9 cellular contexts compared by ENCODE assay signal in genomic region chrX:15988661-15989603, GRCh38.
A peak's percentile ranks its signal among the peaks of the same experiment; 100 is the strongest.
DNase-seq lines count a peak whose midpoint lies in the region; ATAC-seq and TF ChIP-seq lines count a peak whose summit lies in the region.
"Had no signal": no experiment of that assay in that cellular context is flagged by ENCODE, and none has a peak within 500 bp of the region (broad histone marks: within the 10 kb centered on the region; RNA-seq: fewer than 3 reads in every experiment).

No MANE protein-coding gene starts in this region.

- H3K27ac ChIP-seq in heart left ventricle = peak overlapping the region; percentile 34 to 79 (median 54)
- H3K27ac ChIP-seq in right atrium auricular region = peak overlapping the region in 1 of 2 donors; percentile 38
- peak overlapping the region; percentile 57 for H3K27ac ChIP-seq in RWPE2 (ENCODE audit: poor library complexity, severe bottlenecking)
- H3K27ac ChIP-seq in gastroesophageal sphincter = peak overlapping the region in 3 of 4 donors; percentile 7 to 51 (median 31)
- peak overlapping the region; percentile 22 for H3K27ac ChIP-seq in vagina

- H3K9me3 Mint-ChIP-seq in stimulated activated effector memory CD8-positive, alpha-beta T cell treated with anti-CD3 and anti-CD28 coated beads, Interleukin-12 subunit alpha, Interleukin-12 subunit beta, amount 100 ng/mL, for 72 hours = no peaks in the 10 kb centered on the region

- TF ChIP-seq CTCF in heart left ventricle (IDR thresholded peaks at IDR 0.05) = no peak
- no peak for TF ChIP-seq CTCF in right atrium auricular region (IDR thresholded peaks at IDR 0.05)
- TF ChIP-seq CTCF in RWPE2 (IDR thresholded peaks at IDR 0.05; ENCODE audit: poor library complexity, severe bottlenecking) = no peak
- no peak for TF ChIP-seq CTCF in gastroesophageal sphincter (IDR thresholded peaks at IDR 0.05)
- TF ChIP-seq CTCF in vagina (IDR thresholded peaks at IDR 0.05) = no peak

- TF ChIP-seq POLR2A in heart left ventricle (IDR thresholded peaks at IDR 0.05) (no peak), gastroesophageal sphincter (IDR thresholded peaks at IDR 0.05) (no peak), vagina (IDR thresholded peaks at IDR 0.05) (no peak)

- no peak for TF ChIP-seq EP300 in gastroesophageal sphincter (IDR thresholded peaks at IDR 0.05)

- H3K4me3 ChIP-seq in heart left ventricle (no peak overlapping the region), right atrium auricular region (no peak overlapping the region), RWPE2 (ENCODE audit: severe bottlenecking) (no peak overlapping the region), gastroesophageal sphincter (no peak overlapping the region), vagina (no peak overlapping the region)

- peaks cover 7% of the 10 kb centered on the region for H3K4me1 Mint-ChIP-seq in stimulated activated effector memory CD8-positive, alpha-beta T cell treated with anti-CD3 and anti-CD28 coated beads, Interleukin-12 subunit alpha, Interleukin-12 subunit beta, amount 100 ng/mL, for 72 hours
- H3K4me1 Mint-ChIP-seq: CD4-positive, CD25-positive, alpha-beta regulatory T cell had no signal

- no peak overlapping the region for H3K4me3 Mint-ChIP-seq in stimulated activated effector memory CD8-positive, alpha-beta T cell treated with anti-CD3 and anti-CD28 coated beads, Interleukin-12 subunit alpha, Interleukin-12 subunit beta, amount 100 ng/mL, for 72 hours

- 30 to 50% (median 40%) methylated on average over 5 of the region's 5 CpGs for WGBS in heart left ventricle, 4 donors
- 43 to 83% methylated on average over 1 to 5 of the region's 5 CpGs for WGBS in gastroesophageal sphincter (ENCODE audit: low coverage in 1 of 2), 2 donors

- no peaks in the 10 kb centered on the region for H3K36me3 ChIP-seq in heart left ventricle
- H3K36me3 ChIP-seq in right atrium auricular region = no peaks in the 10 kb centered on the region
- H3K36me3 ChIP-seq in RWPE2 (ENCODE audit: low read depth) = no peaks in the 10 kb centered on the region
- H3K36me3 ChIP-seq in gastroesophageal sphincter = no peaks in the 10 kb centered on the region
- no peaks in the 10 kb centered on the region for H3K36me3 ChIP-seq in vagina

- no peak overlapping the region for H3K27ac Mint-ChIP-seq in stimulated activated effector memory CD8-positive, alpha-beta T cell treated with anti-CD3 and anti-CD28 coated beads, Interleukin-12 subunit alpha, Interleukin-12 subunit beta, amount 100 ng/mL, for 72 hours

- H3K27me3 ChIP-seq in heart left ventricle (peaks cover 0 to 23% (median 0%) of the 10 kb centered on the region in 9 donors), right atrium auricular region (no peaks in the 10 kb centered on the region), RWPE2 (ENCODE audit: insufficient read depth, poor library complexity, severe bottlenecking) (no peaks in the 10 kb centered on the region), gastroesophageal sphincter (no peaks in the 10 kb centered on the region), vagina (no peaks in the 10 kb centered on the region)

- H3K4me1 ChIP-seq in heart left ventricle (peaks cover 0 to 8% (median 0%) of the 10 kb centered on the region in 12 donors), right atrium auricular region (peaks cover 0 to 4% of the 10 kb centered on the region in 2 donors), RWPE2 (ENCODE audit: insufficient read depth, poor library complexity, severe bottlenecking) (peaks cover 12% of the 10 kb centered on the region), gastroesophageal sphincter (no peaks in the 10 kb centered on the region), vagina (no peaks in the 10 kb centered on the region)

- DNase-seq in heart left ventricle (peak in 1 of 5 donors; percentile 17), right atrium auricular region (ENCODE audit: low spot score) (no peak), RWPE2 (ENCODE audit: low spot score) (no peak), vagina (ENCODE audit: extremely low spot score in 2 of 2) (no peak)
- no peak for DNase-seq in stimulated activated effector memory CD8-positive, alpha-beta T cell treated with anti-CD3 and anti-CD28 coated beads, Interleukin-12 subunit alpha, Interleukin-12 subunit beta, amount 100 ng/mL, for 72 hours (ENCODE audit: low spot score in 2 of 2)
- no peak for DNase-seq in NK-92 treated with Interleukin-12 subunit alpha and Interleukin-12 subunit beta, amount 100 ng/mL, for 24 hours (lab: John Stamatoyannopoulos, UW)
- DNase-seq: CD4-positive, CD25-positive, alpha-beta regulatory T cell had no signal

- intact Hi-C loops in heart left ventricle (cut with DNase I) (no loop called here), vagina (cut with DNase I) (no loop called here)

- ATAC-seq in heart left ventricle (peak in 3 of 4 donors; percentile 36 to 79 (median 72)), RWPE2 (ENCODE audit: low read depth) (peak; percentile 68; the same call in 2 of the 3 replicates), gastroesophageal sphincter (no peak), HG03342 (IDR thresholded peaks at IDR 0.05; ENCODE audit: unreplicated experiment) (no peak)
- no peak for ATAC-seq in stimulated activated effector memory CD8-positive, alpha-beta T cell treated with anti-CD3 and anti-CD28 coated beads, Interleukin-12 subunit alpha, Interleukin-12 subunit beta, amount 100 ng/mL, for 72 hours

- H3K36me3 Mint-ChIP-seq in stimulated activated effector memory CD8-positive, alpha-beta T cell treated with anti-CD3 and anti-CD28 coated beads, Interleukin-12 subunit alpha, Interleukin-12 subunit beta, amount 100 ng/mL, for 72 hours = no peaks in the 10 kb centered on the region
- H3K36me3 Mint-ChIP-seq: CD4-positive, CD25-positive, alpha-beta regulatory T cell had no signal

- H3K9me3 ChIP-seq in heart left ventricle = peaks cover 0 to under 1% (median 0%) of the 10 kb centered on the region in 12 donors
- H3K9me3 ChIP-seq in right atrium auricular region = peaks cover 0 to 3% of the 10 kb centered on the region in 2 donors
- H3K9me3 ChIP-seq in RWPE2 (ENCODE audit: severe bottlenecking) = no peaks in the 10 kb centered on the region
- H3K9me3 ChIP-seq in gastroesophageal sphincter = no peaks in the 10 kb centered on the region
- H3K9me3 ChIP-seq in vagina = no peaks in the 10 kb centered on the region

Comparison
In these comparisons a context has a peak if more than half of its experiments do, and no peak if none do; other contexts are left out.
1. ATAC-seq: peak in heart left ventricle (3 of 4) and RWPE2 (single experiment); none in gastroesophageal sphincter (single experiment), stimulated activated effector memory CD8-positive, alpha-beta T cell treated with anti-CD3 and anti-CD28 coated beads, Interleukin-12 subunit alpha, Interleukin-12 subunit beta, amount 100 ng/mL, for 72 hours (single experiment) and HG03342 (single experiment).